ENCODE assay signal across 1 cellular context in genomic region chr16:86200722-86201121, GRCh38.
TF ChIP-seq lines count a peak whose summit lies in the region.

No MANE protein-coding gene starts in this region.

TF ChIP-seq in HepG2, 621 proteins besides CTCF, POLR2A, EP300 and RAD21 (continued from another document):
- TF ChIP-seq RERE (CRISPR knock-in tag; IDR thresholded peaks at IDR 0.05; ENCODE audit: low read depth) = no peak
- TF ChIP-seq IRF9 (CRISPR knock-in tag; IDR thresholded peaks at IDR 0.05; ENCODE audit: borderline replicate concordance) = no peak
- no peak for TF ChIP-seq HIC2 (CRISPR knock-in tag; IDR thresholded peaks at IDR 0.05; ENCODE audit: low read depth)
